Comparison of ENCODE assay signal across 3 cellular contexts in genomic region chrX:40057405-40057804, GRCh38.
TF ChIP-seq lines count a peak whose summit lies in the region.

No MANE protein-coding gene starts in this region.

TF ChIP-seq in SK-N-SH, 30 proteins besides CTCF, POLR2A, EP300 and RAD21 (continued from another document):
- TF ChIP-seq USF1 (IDR thresholded peaks at IDR 0.05; ENCODE audit: borderline replicate concordance, low read depth) (no peak), PBX3 (IDR thresholded peaks at IDR 0.05) (no peak), TAF1 (IDR thresholded peaks at IDR 0.05; ENCODE audit: borderline replicate concordance, low read depth, low read length) (no peak), IRF3 (IDR thresholded peaks at IDR 0.05; ENCODE audit: low read depth, low read length) (no peak), USF2 (IDR thresholded peaks at IDR 0.05; ENCODE audit: borderline replicate concordance, low read depth, low read length) (no peak), JUND (IDR thresholded peaks at IDR 0.05) (no peak), FOSL2 (IDR thresholded peaks at IDR 0.05; ENCODE audit: borderline replicate concordance, low read depth) (no peak), FOXM1 (IDR thresholded peaks at IDR 0.05; ENCODE audit: low read depth) (no peak), FOXJ3 (CRISPR knock-in tag; IDR thresholded peaks at IDR 0.05) (no peak), NFIC (IDR thresholded peaks at IDR 0.05; ENCODE audit: borderline replicate concordance) (no peak), RFX5 (IDR thresholded peaks at IDR 0.05; ENCODE audit: low read length) (no peak), SMC3 (IDR thresholded peaks at IDR 0.05; ENCODE audit: low read depth, low read length) (no peak), TCF12 (IDR thresholded peaks at IDR 0.05) (no peak), YY1 (IDR thresholded peaks at IDR 0.05; ENCODE audit: low read depth) (no peak)

TF ChIP-seq in SK-N-SH treated with all-trans-retinoic acid at 6 μM for 48 hours, 23 proteins besides CTCF, POLR2A, EP300 and RAD21 (continued from another document):
- TF ChIP-seq PATZ1 (CRISPR knock-in tag; IDR thresholded peaks at IDR 0.05; ENCODE audit: borderline replicate concordance) (no peak), ZFP30 (CRISPR knock-in tag; IDR thresholded peaks at IDR 0.05) (no peak), ZC3H10 (CRISPR knock-in tag; IDR thresholded peaks at IDR 0.05) (no peak), GLIS3 (CRISPR knock-in tag; IDR thresholded peaks at IDR 0.05) (no peak), OSR1 (CRISPR knock-in tag; IDR thresholded peaks at IDR 0.05) (no peak), TOX (CRISPR knock-in tag; IDR thresholded peaks at IDR 0.05; ENCODE audit: borderline replicate concordance) (no peak)

TF ChIP-seq in Ishikawa, 13 proteins besides CTCF, POLR2A, EP300 and RAD21 (continued from another document):
- no peak for TF ChIP-seq REST (IDR thresholded peaks at IDR 0.05; ENCODE audit: low read depth)
TF ChIP-seq in Ishikawa: peak in this region for 0.
